Comparison of ENCODE assay signal across 17 cellular contexts in genomic region chr20:10352934-10353866, GRCh38.
A peak's percentile ranks its signal among the peaks of the same experiment; 100 is the strongest.
DNase-seq lines count a peak whose midpoint lies in the region; ATAC-seq, FAIRE-seq and TF ChIP-seq lines count a peak whose summit lies in the region.
"Had no signal": no experiment of that assay in that cellular context is flagged by ENCODE, and none has a peak within 500 bp of the region (broad histone marks: within the 10 kb centered on the region; RNA-seq: fewer than 3 reads in every experiment).

No MANE protein-coding gene starts in this region.

- no peak overlapping the region for H3K27ac ChIP-seq in CD4-positive, alpha-beta memory T cell (ENCODE audit: low read depth, low read length)
- H3K27ac ChIP-seq in HUES64 (ENCODE audit: low read depth, low read length) (peak overlapping the region; percentile 74; the same call in 1 of the 2 replicates), HepG2 (ENCODE audit: extremely low read length, insufficient read depth, low read length) (no peak overlapping the region), substantia nigra (ENCODE audit: low read depth, low read length, poor library complexity, severe bottlenecking) (no peak overlapping the region)
- H3K27ac ChIP-seq: thoracic aorta had no signal

- H3K9me3 Mint-ChIP-seq in CD4-positive, alpha-beta memory T cell, result peaks cover 0 to 2% (median 0%) of the 10 kb centered on the region in 8 donors

- H3K4me3 Mint-ChIP-seq in CD4-positive, alpha-beta memory T cell, result peak overlapping the region in 1 of 8 donors; percentile 2
- H3K4me3 Mint-ChIP-seq: activated B cell treated with CpG ODN at 0.5 μM for 24 hours; activated naive CD8-positive, alpha-beta T cell treated with anti-CD3 and anti-CD28 coated beads for 36 hours had no signal

- TF ChIP-seq CTCF in astrocyte of the spinal cord (IDR thresholded peaks at IDR 0.05; ENCODE audit: low read depth, low read length) (no peak), HepG2 (CRISPR knock-in tag; IDR thresholded peaks at IDR 0.05) (no peak)

- H3K36me3 Mint-ChIP-seq in CD4-positive, alpha-beta memory T cell, result no peaks in the 10 kb centered on the region

- no peak for TF ChIP-seq RAD21 in HepG2 (CRISPR knock-in tag; IDR thresholded peaks at IDR 0.05)

- H3K9me3 ChIP-seq in CD4-positive, alpha-beta memory T cell (ENCODE audit: control insufficient read depth in 1 of 2, low read length in 2 of 2), result no peaks in the 10 kb centered on the region
- H3K9me3 ChIP-seq in HUES64 (ENCODE audit: insufficient read depth, low read depth, low read length), result no peaks in the 10 kb centered on the region
- no peaks in the 10 kb centered on the region for H3K9me3 ChIP-seq in HepG2 (ENCODE audit: low read length)
- H3K9me3 ChIP-seq: mucosa of descending colon, thoracic aorta had no signal

- no peaks in the 10 kb centered on the region for H3K79me2 ChIP-seq in HepG2 (ENCODE audit: insufficient read depth, low read length)

- H3K4me1 Mint-ChIP-seq in CD4-positive, alpha-beta memory T cell, result peaks cover 12 to 30% (median 25%) of the 10 kb centered on the region in 4 donors
- H3K4me1 Mint-ChIP-seq: activated B cell treated with CpG ODN at 0.5 μM for 24 hours had no signal

- TF ChIP-seq POLR2A in HepG2 (IDR thresholded peaks at IDR 0.05; ENCODE audit: insufficient read depth in 1 of 2, low read depth in 2 of 2, low read length in 2 of 2), result no peak

- POLR2A ChIA-PET in CD4-positive, alpha-beta memory T cell (lab: Charles Lee; ENCODE audit: partially characterized antibody), result no interaction called here
- POLR2A ChIA-PET in HepG2 (lab: Yijun Ruan, JAX), result no interaction called here

- H3K4me3 ChIP-seq in CD4-positive, alpha-beta memory T cell (ENCODE audit: low read length in 2 of 2), result no peak overlapping the region
- H3K4me3 ChIP-seq in HUES64 (ENCODE audit: low read length) (no peak overlapping the region), astrocyte of the spinal cord (ENCODE audit: low read depth, low read length) (no peak overlapping the region), HepG2 (replicated peaks in 1 of 3; ENCODE audit: insufficient read depth in 1 of 3, low read depth in 2 of 3, low read length in 3 of 3) (no peak overlapping the region)
- H3K4me3 ChIP-seq: mucosa of descending colon, thoracic aorta had no signal

- H3K27me3 Mint-ChIP-seq in CD4-positive, alpha-beta memory T cell, result no peaks in the 10 kb centered on the region

- in situ Hi-C loops in astrocyte of the spinal cord (cut with HindIII; ENCODE audit: low sequenced_read_pairs) (no loop called here), HepG2 (cut with HindIII; ENCODE audit: extremely low pct_ligation_motif_present, low pct_unique_long_range_greater_than_20kb) (no loop called here)

- CTCF ChIA-PET in CD4-positive, alpha-beta memory T cell (lab: Charles Lee; ENCODE audit: partially characterized antibody), result interaction anchor here (0.8 to 1.3 kb wide), 2 partner anchors 194 to 375 kb away, joined by 3 read pairs; no protein-coding TSS in a partner anchor
- CTCF ChIA-PET in HepG2 (lab: Yijun Ruan, JAX; ENCODE audit: low intra/inter-chr PET ratio, low total read pairs), result no interaction called here

- WGBS in HUES64, result 66% methylated on average over 6 of the region's 7 CpGs
- WGBS in HepG2 (ENCODE audit: low lambda C conversion rate), result 54% methylated on average over 7 of the region's 7 CpGs

- H3K27me3 ChIP-seq in CD4-positive, alpha-beta memory T cell (ENCODE audit: insufficient read depth, low read length), result no peaks in the 10 kb centered on the region
- H3K27me3 ChIP-seq in HUES64 (ENCODE audit: insufficient read depth, low read length) (no peaks in the 10 kb centered on the region), HepG2 (ENCODE audit: control insufficient read depth in 1 of 2, insufficient read depth in 2 of 2, low read length in 2 of 2) (no peaks in the 10 kb centered on the region)

- peak overlapping the region in 4 of 7 donors; percentile 7 to 52 (median 32) for H3K27ac Mint-ChIP-seq in CD4-positive, alpha-beta memory T cell
- H3K27ac Mint-ChIP-seq: activated B cell treated with CpG ODN at 0.5 μM for 24 hours had no signal

- BruUV-seq in HepG2 (replicated peaks; lab: Mats Ljungman, UMichigan), result no TSS peak

- TF ChIP-seq EP300 in HepG2 (IDR thresholded peaks at IDR 0.05; ENCODE audit: low read depth in 2 of 2, low read length in 2 of 2) (0 out of 4 replicates have a peak, but pooled peaks of 1 of the 2 experiments have one; percentile 9), HepG2 (CRISPR knock-in tag; IDR thresholded peaks at IDR 0.05; ENCODE audit: borderline replicate concordance) (no peak)

- no peaks in the 10 kb centered on the region for H3K36me3 ChIP-seq in CD4-positive, alpha-beta memory T cell (ENCODE audit: insufficient read depth, low read length)
- H3K36me3 ChIP-seq in HUES64 (ENCODE audit: insufficient read depth, low read length), result no peaks in the 10 kb centered on the region
- no peaks in the 10 kb centered on the region for H3K36me3 ChIP-seq in HepG2 (replicated peaks in 1 of 2; ENCODE audit: control insufficient read depth in 1 of 2, insufficient read depth in 2 of 2, low read length in 2 of 2)
- H3K36me3 ChIP-seq: thoracic aorta had no signal

- H3K4me1 ChIP-seq in CD4-positive, alpha-beta memory T cell (ENCODE audit: insufficient read depth, low read length), result peaks cover 27% of the 10 kb centered on the region
- H3K4me1 ChIP-seq in HUES64 (ENCODE audit: insufficient read depth, low read length), result peaks cover 36% of the 10 kb centered on the region
- peaks cover 58% of the 10 kb centered on the region for H3K4me1 ChIP-seq in HepG2 (ENCODE audit: insufficient read depth, low read length)

- H3K4me2 ChIP-seq in HepG2 (ENCODE audit: low read depth, low read length), result peak overlapping the region; percentile 18; the same call in 1 of the 2 replicates

- no peak overlapping the region for H2AFZ ChIP-seq in HepG2 (ENCODE audit: low read length)

- DNase-seq in CD4-positive, alpha-beta memory T cell, result no peak
- DNase-seq in astrocyte of the spinal cord (ENCODE audit: low read depth, low spot score) (peak; percentile 77), HepG2 (ENCODE audit: low spot score) (peak; percentile 57), HuH-7.5 (ENCODE audit: low spot score) (no peak), substantia nigra (lab: John Stamatoyannopoulos, UW) (no peak)
- DNase-seq: activated B cell treated with CpG ODN at 0.5 μM for 24 hours; activated naive CD8-positive, alpha-beta T cell treated with anti-CD3 and anti-CD28 coated beads for 36 hours; DMS153; mucosa of descending colon; NCI-H1105; NCI-H510A; OCI-M1 had no signal

- intact Hi-C loops in CD4-positive, alpha-beta memory T cell (cut with micrococcal nuclease), result no loop called here
- intact Hi-C loops in HepG2 (cut with micrococcal nuclease; ENCODE audit: unreplicated experiment), result no loop called here

- no peaks in the 10 kb centered on the region for H4K20me1 ChIP-seq in HepG2 (ENCODE audit: insufficient read depth, low read length)

- H3K9ac ChIP-seq in HUES64 (ENCODE audit: low read depth, low read length), result no peak overlapping the region
- no peak overlapping the region for H3K9ac ChIP-seq in HepG2 (ENCODE audit: insufficient read depth, low read depth, low read length)

- FAIRE-seq in HepG2 (lab: Jason Lieb, UNC), result peak; percentile 26
- FAIRE-seq: islet of Langerhans had no signal

- peak; percentile 62 for ATAC-seq in HepG2
- ATAC-seq in HG03460 (IDR thresholded peaks at IDR 0.05; ENCODE audit: unreplicated experiment), result no peak
- no peak for ATAC-seq in HG03039 (IDR thresholded peaks at IDR 0.05; ENCODE audit: unreplicated experiment)
- ATAC-seq: mucosa of descending colon had no signal

TF ChIP-seq in HepG2, 621 proteins besides CTCF, POLR2A, EP300 and RAD21 (continues in another document):
- TF ChIP-seq ZHX2 (IDR thresholded peaks at IDR 0.05; ENCODE audit: low read depth), result no peak
- 0 out of 2 replicates have a peak, but pooled peaks have one; percentile 38 for TF ChIP-seq ZHX2 (CRISPR knock-in tag; IDR thresholded peaks at IDR 0.05; ENCODE audit: borderline replicate concordance)
- peak; percentile 23; the same call in 1 of the 2 replicates for TF ChIP-seq NCOA2 (CRISPR knock-in tag; IDR thresholded peaks at IDR 0.05)
- TF ChIP-seq PTBP1 (IDR thresholded peaks at IDR 0.05; ENCODE audit: low read depth, low read length, poor library complexity, severe bottlenecking), result no peak
- peak; percentile 66 for TF ChIP-seq BCL6 (CRISPR knock-in tag; IDR thresholded peaks at IDR 0.05)

Comparison
In these comparisons a context has a peak if more than half of its experiments do, and no peak if none do; other contexts are left out.
1. DNase-seq: peak in astrocyte of the spinal cord (single experiment) and HepG2 (single experiment); none in CD4-positive, alpha-beta memory T cell (0 of 5), HuH-7.5 (single experiment) and substantia nigra (0 of 49).